In genomic region chr1:6701437-6702153, GRCh38 we compare ENCODE assay signal across 8 cellular contexts. TPM values are rescaled to one million over a fixed set of nuclear protein-coding genes. Genes with fewer than 3 reads are reported as not detected.
DNase-seq lines count a peak whose midpoint lies in the region; ATAC-seq, FAIRE-seq and TF ChIP-seq lines count a peak whose summit lies in the region.

A gene with protein sequence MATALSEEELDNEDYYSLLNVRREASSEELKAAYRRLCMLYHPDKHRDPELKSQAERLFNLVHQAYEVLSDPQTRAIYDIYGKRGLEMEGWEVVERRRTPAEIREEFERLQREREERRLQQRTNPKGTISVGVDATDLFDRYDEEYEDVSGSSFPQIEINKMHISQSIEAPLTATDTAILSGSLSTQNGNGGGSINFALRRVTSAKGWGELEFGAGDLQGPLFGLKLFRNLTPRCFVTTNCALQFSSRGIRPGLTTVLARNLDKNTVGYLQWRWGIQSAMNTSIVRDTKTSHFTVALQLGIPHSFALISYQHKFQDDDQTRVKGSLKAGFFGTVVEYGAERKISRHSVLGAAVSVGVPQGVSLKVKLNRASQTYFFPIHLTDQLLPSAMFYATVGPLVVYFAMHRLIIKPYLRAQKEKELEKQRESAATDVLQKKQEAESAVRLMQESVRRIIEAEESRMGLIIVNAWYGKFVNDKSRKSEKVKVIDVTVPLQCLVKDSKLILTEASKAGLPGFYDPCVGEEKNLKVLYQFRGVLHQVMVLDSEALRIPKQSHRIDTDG (minus strand): TSS chr1:6701816. CDS start chr1:6701800, 16 bp downstream.

- H3K27me3 ChIP-seq in iPS-20b (ENCODE audit: insufficient read depth, low read length) (no peaks in the 10 kb centered on the region), small intestine (ENCODE audit: control insufficient read depth in 2 of 2, insufficient read depth in 2 of 2, low read length in 2 of 2) (no peaks in the 10 kb centered on the region)

- H3K4me1 ChIP-seq in iPS-20b (ENCODE audit: insufficient read depth, low read length), result peaks cover 9% of the 10 kb centered on the region
- H3K4me1 ChIP-seq in small intestine (ENCODE audit: control insufficient read depth in 2 of 2, insufficient read depth in 1 of 2, low read depth in 1 of 2, low read length in 1 of 2), result no peaks in the 10 kb centered on the region

- DNase-seq in ACHN, result peak; percentile 83
- peak; percentile 79 for DNase-seq in NCI-H2171 (lab: John Stamatoyannopoulos, UW)
- peak; percentile 74 to 88 for DNase-seq in T47D (ENCODE audit: low read depth in 1 of 2, low spot score in 1 of 2)
- peak; percentile 88 for DNase-seq in small intestine

- no peak for FAIRE-seq in small intestine (lab: Jason Lieb, UNC)

- H3K9me3 ChIP-seq in iPS-20b (ENCODE audit: insufficient read depth, low read depth, low read length) (no peaks in the 10 kb centered on the region), small intestine (ENCODE audit: control insufficient read depth, low read depth) (no peaks in the 10 kb centered on the region)

- peak; percentile 100 for TF ChIP-seq CTCF in VCaP (conservative IDR thresholded peaks at IDR 0.05)

- H3K4me3 ChIP-seq in iPS-20b (ENCODE audit: low read length), result peak within 1 kb of the TSS; percentile 98
- peak within 1 kb of the TSS; percentile 98 to 100 for H3K4me3 ChIP-seq in small intestine (ENCODE audit: low read depth in 1 of 2, low read length in 2 of 2)

- H3K36me3 ChIP-seq in iPS-20b (ENCODE audit: insufficient read depth, low read depth, low read length) (peaks cover under 1% of the 10 kb centered on the region; the same call in 1 of the 2 replicates), small intestine (ENCODE audit: control insufficient read depth in 2 of 2, insufficient read depth in 2 of 2, low read length in 2 of 2) (no peaks in the 10 kb centered on the region)

- in situ Hi-C loops in ACHN (cut with HindIII; ENCODE audit: low pct_ligation_motif_present, low pct_unique_long_range_greater_than_20kb, low sequenced_read_pairs) (no loop called here), T47D (cut with HindIII; ENCODE audit: low pct_unique_long_range_greater_than_20kb, low sequenced_read_pairs) (no loop called here)

- H3K9ac ChIP-seq in iPS-20b (ENCODE audit: low read depth, low read length), result peak within 1 kb of the TSS; percentile 100

- 0 to 1% (median 0%) methylated on average over 35 to 80 of the region's 80 CpGs for WGBS in small intestine, 3 donors

- H3K27ac ChIP-seq in VCaP (peak within 1 kb of the TSS; percentile 88), iPS-20b (ENCODE audit: low read length) (peak within 1 kb of the TSS; percentile 93), small intestine (ENCODE audit: low read depth in 1 of 2, low read length in 1 of 2) (peak within 1 kb of the TSS; percentile 72 to 93)

- ATAC-seq in GM18861 (IDR thresholded peaks at IDR 0.05; ENCODE audit: unreplicated experiment), result peak; percentile 88
- ATAC-seq in HG03095 (IDR thresholded peaks at IDR 0.05; ENCODE audit: unreplicated experiment), result peak; percentile 87

RNA-seq across cellular contexts. Expression of the gene that starts here (rescaled TPM):
- polyA plus RNA-seq in small intestine, result 10 to 100 TPM; 37.8 to 52.6 (median 42.7) TPM

Comparison
In these comparisons a context has a peak if more than half of its experiments do, and no peak if none do; other contexts are left out.
1. Peak in every context shown above with its lines: DNase-seq, ATAC-seq, H3K4me3 ChIP-seq and H3K27ac ChIP-seq.